1 cellular context compared by ENCODE assay signal in the genomic region with DNA sequence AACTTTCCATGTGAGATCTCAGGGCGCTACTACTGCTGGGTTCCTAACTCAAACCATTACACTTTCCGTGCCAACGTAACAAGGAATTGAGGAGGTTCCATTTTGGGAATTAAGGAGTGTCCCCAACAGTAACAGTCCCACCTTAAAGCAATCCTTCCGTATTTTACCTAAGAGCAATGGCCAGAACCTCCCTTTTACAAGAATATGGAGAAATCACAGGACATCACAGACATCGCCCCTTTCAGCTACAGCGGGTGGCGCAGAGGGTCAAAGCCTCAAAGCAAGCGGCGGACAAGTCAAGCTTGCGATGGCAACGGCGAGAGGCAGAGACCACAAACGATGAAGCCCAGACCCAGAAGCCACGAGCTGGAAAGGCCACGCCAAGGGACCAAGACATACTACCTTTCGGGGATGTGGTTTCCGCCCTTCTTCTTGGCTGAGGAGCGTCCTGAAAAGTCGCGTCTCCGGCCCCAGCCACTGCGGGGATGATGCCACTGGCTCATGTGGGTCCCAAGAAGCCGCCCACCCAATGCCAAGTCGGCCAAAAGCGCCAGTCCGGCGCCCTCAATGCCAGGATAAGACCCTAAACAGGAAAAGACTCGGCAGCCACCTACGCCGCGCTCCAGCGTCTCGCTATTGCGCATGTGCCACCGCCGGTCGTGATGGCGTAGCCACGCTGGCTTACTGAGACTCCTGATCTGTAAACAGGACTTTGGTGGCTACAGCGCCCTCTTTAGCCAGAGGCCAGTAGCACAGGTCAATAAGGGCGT.
TF ChIP-seq lines count a peak whose summit lies in the region.

Gene DUSP11, minus strand, starts transcription at position 632 of the 770 bp plus-strand sequence. Its CDS starts 129 bp downstream, at position 503.

TF ChIP-seq in HepG2, 621 proteins besides CTCF, POLR2A, EP300 and RAD21 (continued from another document and continues in another):
- TF ChIP-seq ZUFSP (CRISPR knock-in tag; IDR thresholded peaks at IDR 0.05; ENCODE audit: borderline replicate concordance), result no peak
- TF ChIP-seq RNF2 (conservative IDR thresholded peaks at IDR 0.05; ENCODE audit: low read depth), result no peak
- TF ChIP-seq SATB2 (CRISPR knock-in tag; IDR thresholded peaks at IDR 0.05), result peak; percentile 9; the same call in 1 of the 2 replicates
- TF ChIP-seq, protein P1, sequence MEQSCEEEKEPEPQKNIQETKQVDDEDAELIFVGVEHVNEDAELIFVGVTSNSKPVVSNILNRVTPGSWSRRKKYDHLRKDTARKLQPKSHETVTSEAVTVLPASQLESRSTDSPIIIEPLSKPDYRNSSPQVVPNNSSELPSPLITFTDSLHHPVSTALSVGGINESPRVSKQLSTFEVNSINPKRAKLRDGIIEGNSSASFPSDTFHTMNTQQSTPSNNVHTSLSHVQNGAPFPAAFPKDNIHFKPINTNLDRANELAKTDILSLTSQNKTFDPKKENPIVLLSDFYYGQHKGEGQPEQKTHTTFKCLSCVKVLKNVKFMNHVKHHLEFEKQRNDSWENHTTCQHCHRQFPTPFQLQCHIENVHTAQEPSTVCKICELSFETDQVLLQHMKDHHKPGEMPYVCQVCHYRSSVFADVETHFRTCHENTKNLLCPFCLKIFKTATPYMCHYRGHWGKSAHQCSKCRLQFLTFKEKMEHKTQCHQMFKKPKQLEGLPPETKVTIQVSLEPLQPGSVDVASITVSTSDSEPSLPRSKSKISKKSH (CRISPR knock-in tag; IDR thresholded peaks at IDR 0.05; ENCODE audit: borderline replicate concordance), result no peak
- peak; percentile 96 for TF ChIP-seq FOXK2 (IDR thresholded peaks at IDR 0.05)
- peak; percentile 78 for TF ChIP-seq TEAD3 (CRISPR knock-in tag; optimal IDR thresholded peaks at IDR 0.05; ENCODE audit: borderline replicate concordance)
- peak; percentile 66; the same call in 1 of the 2 replicates for TF ChIP-seq RCOR2 (CRISPR knock-in tag; IDR thresholded peaks at IDR 0.05)
- TF ChIP-seq RARA (CRISPR knock-in tag; IDR thresholded peaks at IDR 0.05), result peak; percentile 32; the same call in 1 of the 2 replicates
- TF ChIP-seq MEIS2 (CRISPR knock-in tag; IDR thresholded peaks at IDR 0.05), result peak; percentile 61; the same call in 1 of the 2 replicates
- TF ChIP-seq ZBTB38 (CRISPR knock-in tag; IDR thresholded peaks at IDR 0.05), result peak; percentile 90
- peak; percentile 64 for TF ChIP-seq MXD4 (CRISPR knock-in tag; IDR thresholded peaks at IDR 0.05)
- peak; percentile 78; the same call in 1 of the 2 replicates for TF ChIP-seq ZNF124 (CRISPR knock-in tag; IDR thresholded peaks at IDR 0.05)
- peak; percentile 84; the same call in 1 of the 2 replicates for TF ChIP-seq ZNF337 (CRISPR knock-in tag; IDR thresholded peaks at IDR 0.05; ENCODE audit: borderline replicate concordance, low read depth)
- TF ChIP-seq AHR (CRISPR knock-in tag; IDR thresholded peaks at IDR 0.05), result peak; percentile 60; the same call in 1 of the 2 replicates
- TF ChIP-seq MLX (CRISPR knock-in tag; IDR thresholded peaks at IDR 0.05), result peak; percentile 52; the same call in 1 of the 2 replicates
- TF ChIP-seq, protein P2, sequence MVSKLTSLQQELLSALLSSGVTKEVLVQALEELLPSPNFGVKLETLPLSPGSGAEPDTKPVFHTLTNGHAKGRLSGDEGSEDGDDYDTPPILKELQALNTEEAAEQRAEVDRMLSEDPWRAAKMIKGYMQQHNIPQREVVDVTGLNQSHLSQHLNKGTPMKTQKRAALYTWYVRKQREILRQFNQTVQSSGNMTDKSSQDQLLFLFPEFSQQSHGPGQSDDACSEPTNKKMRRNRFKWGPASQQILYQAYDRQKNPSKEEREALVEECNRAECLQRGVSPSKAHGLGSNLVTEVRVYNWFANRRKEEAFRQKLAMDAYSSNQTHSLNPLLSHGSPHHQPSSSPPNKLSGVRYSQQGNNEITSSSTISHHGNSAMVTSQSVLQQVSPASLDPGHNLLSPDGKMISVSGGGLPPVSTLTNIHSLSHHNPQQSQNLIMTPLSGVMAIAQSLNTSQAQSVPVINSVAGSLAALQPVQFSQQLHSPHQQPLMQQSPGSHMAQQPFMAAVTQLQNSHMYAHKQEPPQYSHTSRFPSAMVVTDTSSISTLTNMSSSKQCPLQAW (CRISPR knock-in tag; IDR thresholded peaks at IDR 0.05), result peak; percentile 74
- no peak for TF ChIP-seq NFE2 (CRISPR knock-in tag; IDR thresholded peaks at IDR 0.05)
- TF ChIP-seq ZNF10 (CRISPR knock-in tag; IDR thresholded peaks at IDR 0.05; ENCODE audit: borderline replicate concordance, low read depth), result no peak
- TF ChIP-seq ZNF549 (CRISPR knock-in tag; IDR thresholded peaks at IDR 0.05), result no peak
- TF ChIP-seq, protein P3, sequence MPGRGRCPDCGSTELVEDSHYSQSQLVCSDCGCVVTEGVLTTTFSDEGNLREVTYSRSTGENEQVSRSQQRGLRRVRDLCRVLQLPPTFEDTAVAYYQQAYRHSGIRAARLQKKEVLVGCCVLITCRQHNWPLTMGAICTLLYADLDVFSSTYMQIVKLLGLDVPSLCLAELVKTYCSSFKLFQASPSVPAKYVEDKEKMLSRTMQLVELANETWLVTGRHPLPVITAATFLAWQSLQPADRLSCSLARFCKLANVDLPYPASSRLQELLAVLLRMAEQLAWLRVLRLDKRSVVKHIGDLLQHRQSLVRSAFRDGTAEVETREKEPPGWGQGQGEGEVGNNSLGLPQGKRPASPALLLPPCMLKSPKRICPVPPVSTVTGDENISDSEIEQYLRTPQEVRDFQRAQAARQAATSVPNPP (CRISPR knock-in tag; IDR thresholded peaks at IDR 0.05), result peak; percentile 64; the same call in 1 of the 2 replicates
- peak; percentile 90 for TF ChIP-seq SIN3A (IDR thresholded peaks at IDR 0.05; ENCODE audit: borderline replicate concordance, low read depth, low read length)
- TF ChIP-seq ZNF281 (CRISPR knock-in tag; IDR thresholded peaks at IDR 0.05; ENCODE audit: borderline replicate concordance), result 0 out of 2 replicates have a peak, but pooled peaks have one; percentile 20
- TF ChIP-seq ZNF441 (CRISPR knock-in tag; IDR thresholded peaks at IDR 0.05; ENCODE audit: borderline replicate concordance), result peak; percentile 84; the same call in 1 of the 2 replicates
- 0 out of 2 replicates have a peak, but pooled peaks have one; percentile 41 for TF ChIP-seq ZNF335 (CRISPR knock-in tag; IDR thresholded peaks at IDR 0.05)
- TF ChIP-seq DR1 (CRISPR knock-in tag; IDR thresholded peaks at IDR 0.05), result peak; percentile 31; the same call in 1 of the 2 replicates
- TF ChIP-seq, protein P4, sequence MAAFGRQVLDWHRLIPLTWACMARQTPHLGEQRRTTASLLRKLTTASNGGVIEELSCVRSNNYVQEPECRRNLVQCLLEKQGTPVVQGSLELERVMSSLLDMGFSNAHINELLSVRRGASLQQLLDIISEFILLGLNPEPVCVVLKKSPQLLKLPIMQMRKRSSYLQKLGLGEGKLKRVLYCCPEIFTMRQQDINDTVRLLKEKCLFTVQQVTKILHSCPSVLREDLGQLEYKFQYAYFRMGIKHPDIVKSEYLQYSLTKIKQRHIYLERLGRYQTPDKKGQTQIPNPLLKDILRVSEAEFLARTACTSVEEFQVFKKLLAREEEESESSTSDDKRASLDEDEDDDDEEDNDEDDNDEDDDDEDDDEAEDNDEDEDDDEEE (CRISPR knock-in tag; IDR thresholded peaks at IDR 0.05), result peak; percentile 58; the same call in 1 of the 2 replicates
- peak; percentile 82 for TF ChIP-seq ELF3 (CRISPR knock-in tag; IDR thresholded peaks at IDR 0.05)
- TF ChIP-seq ZNF570 (CRISPR knock-in tag; IDR thresholded peaks at IDR 0.05; ENCODE audit: borderline replicate concordance), result no peak
- no peak for TF ChIP-seq RFX5 (IDR thresholded peaks at IDR 0.05; ENCODE audit: low read depth, low read length)
- peak; percentile 98 for TF ChIP-seq ZNF501 (CRISPR knock-in tag; IDR thresholded peaks at IDR 0.05)
- 0 out of 2 replicates have a peak, but pooled peaks have one; percentile 10 for TF ChIP-seq JUN (CRISPR knock-in tag; IDR thresholded peaks at IDR 0.05)
- TF ChIP-seq ZNF12 (CRISPR knock-in tag; IDR thresholded peaks at IDR 0.05), result no peak
- peak; percentile 89 for TF ChIP-seq PITX1 (CRISPR knock-in tag; IDR thresholded peaks at IDR 0.05)
- TF ChIP-seq RELA (CRISPR knock-in tag; IDR thresholded peaks at IDR 0.05), result peak; percentile 60; the same call in 1 of the 2 replicates
- TF ChIP-seq DPF2 (CRISPR knock-in tag; IDR thresholded peaks at IDR 0.05; ENCODE audit: borderline replicate concordance, low read depth), result 0 out of 2 replicates have a peak, but pooled peaks have one; percentile 22
- no peak for TF ChIP-seq NPAS2 (CRISPR knock-in tag; IDR thresholded peaks at IDR 0.05; ENCODE audit: borderline replicate concordance)
- TF ChIP-seq ZNF296 (CRISPR knock-in tag; conservative IDR thresholded peaks at IDR 0.05), result no peak
- TF ChIP-seq KDM5A (IDR thresholded peaks at IDR 0.05; ENCODE audit: borderline replicate concordance, low read length), result peak; percentile 83
- 0 out of 2 replicates have a peak, but pooled peaks have one; percentile 36 for TF ChIP-seq ZNF136 (CRISPR knock-in tag; IDR thresholded peaks at IDR 0.05; ENCODE audit: low read depth)
- no peak for TF ChIP-seq SOX6 (IDR thresholded peaks at IDR 0.05)
- TF ChIP-seq SOX6 (CRISPR knock-in tag; IDR thresholded peaks at IDR 0.05), result peak; percentile 48
- no peak for TF ChIP-seq ZBTB8A (CRISPR knock-in tag; IDR thresholded peaks at IDR 0.05; ENCODE audit: borderline replicate concordance, low read depth)
- TF ChIP-seq ZFP1 (CRISPR knock-in tag; IDR thresholded peaks at IDR 0.05), result peak; percentile 87
- TF ChIP-seq GZF1 (CRISPR knock-in tag; IDR thresholded peaks at IDR 0.05), result peak; percentile 91; the same call in 1 of the 2 replicates
- peak; percentile 88 for TF ChIP-seq FOXP4 (CRISPR knock-in tag; IDR thresholded peaks at IDR 0.05)
- peak; percentile 37; the same call in 1 of the 2 replicates for TF ChIP-seq ZNF800 (CRISPR knock-in tag; IDR thresholded peaks at IDR 0.05)
